In genomic region chr7:143322646-143323343, GRCh38 we compare ENCODE assay signal across 1 cellular context.
TF ChIP-seq lines count a peak whose summit lies in the region.

No MANE protein-coding gene starts in this region.

TF ChIP-seq in GM23338, 12 proteins besides CTCF, POLR2A, EP300 and RAD21 (continued from another document):
- TF ChIP-seq, protein P1, sequence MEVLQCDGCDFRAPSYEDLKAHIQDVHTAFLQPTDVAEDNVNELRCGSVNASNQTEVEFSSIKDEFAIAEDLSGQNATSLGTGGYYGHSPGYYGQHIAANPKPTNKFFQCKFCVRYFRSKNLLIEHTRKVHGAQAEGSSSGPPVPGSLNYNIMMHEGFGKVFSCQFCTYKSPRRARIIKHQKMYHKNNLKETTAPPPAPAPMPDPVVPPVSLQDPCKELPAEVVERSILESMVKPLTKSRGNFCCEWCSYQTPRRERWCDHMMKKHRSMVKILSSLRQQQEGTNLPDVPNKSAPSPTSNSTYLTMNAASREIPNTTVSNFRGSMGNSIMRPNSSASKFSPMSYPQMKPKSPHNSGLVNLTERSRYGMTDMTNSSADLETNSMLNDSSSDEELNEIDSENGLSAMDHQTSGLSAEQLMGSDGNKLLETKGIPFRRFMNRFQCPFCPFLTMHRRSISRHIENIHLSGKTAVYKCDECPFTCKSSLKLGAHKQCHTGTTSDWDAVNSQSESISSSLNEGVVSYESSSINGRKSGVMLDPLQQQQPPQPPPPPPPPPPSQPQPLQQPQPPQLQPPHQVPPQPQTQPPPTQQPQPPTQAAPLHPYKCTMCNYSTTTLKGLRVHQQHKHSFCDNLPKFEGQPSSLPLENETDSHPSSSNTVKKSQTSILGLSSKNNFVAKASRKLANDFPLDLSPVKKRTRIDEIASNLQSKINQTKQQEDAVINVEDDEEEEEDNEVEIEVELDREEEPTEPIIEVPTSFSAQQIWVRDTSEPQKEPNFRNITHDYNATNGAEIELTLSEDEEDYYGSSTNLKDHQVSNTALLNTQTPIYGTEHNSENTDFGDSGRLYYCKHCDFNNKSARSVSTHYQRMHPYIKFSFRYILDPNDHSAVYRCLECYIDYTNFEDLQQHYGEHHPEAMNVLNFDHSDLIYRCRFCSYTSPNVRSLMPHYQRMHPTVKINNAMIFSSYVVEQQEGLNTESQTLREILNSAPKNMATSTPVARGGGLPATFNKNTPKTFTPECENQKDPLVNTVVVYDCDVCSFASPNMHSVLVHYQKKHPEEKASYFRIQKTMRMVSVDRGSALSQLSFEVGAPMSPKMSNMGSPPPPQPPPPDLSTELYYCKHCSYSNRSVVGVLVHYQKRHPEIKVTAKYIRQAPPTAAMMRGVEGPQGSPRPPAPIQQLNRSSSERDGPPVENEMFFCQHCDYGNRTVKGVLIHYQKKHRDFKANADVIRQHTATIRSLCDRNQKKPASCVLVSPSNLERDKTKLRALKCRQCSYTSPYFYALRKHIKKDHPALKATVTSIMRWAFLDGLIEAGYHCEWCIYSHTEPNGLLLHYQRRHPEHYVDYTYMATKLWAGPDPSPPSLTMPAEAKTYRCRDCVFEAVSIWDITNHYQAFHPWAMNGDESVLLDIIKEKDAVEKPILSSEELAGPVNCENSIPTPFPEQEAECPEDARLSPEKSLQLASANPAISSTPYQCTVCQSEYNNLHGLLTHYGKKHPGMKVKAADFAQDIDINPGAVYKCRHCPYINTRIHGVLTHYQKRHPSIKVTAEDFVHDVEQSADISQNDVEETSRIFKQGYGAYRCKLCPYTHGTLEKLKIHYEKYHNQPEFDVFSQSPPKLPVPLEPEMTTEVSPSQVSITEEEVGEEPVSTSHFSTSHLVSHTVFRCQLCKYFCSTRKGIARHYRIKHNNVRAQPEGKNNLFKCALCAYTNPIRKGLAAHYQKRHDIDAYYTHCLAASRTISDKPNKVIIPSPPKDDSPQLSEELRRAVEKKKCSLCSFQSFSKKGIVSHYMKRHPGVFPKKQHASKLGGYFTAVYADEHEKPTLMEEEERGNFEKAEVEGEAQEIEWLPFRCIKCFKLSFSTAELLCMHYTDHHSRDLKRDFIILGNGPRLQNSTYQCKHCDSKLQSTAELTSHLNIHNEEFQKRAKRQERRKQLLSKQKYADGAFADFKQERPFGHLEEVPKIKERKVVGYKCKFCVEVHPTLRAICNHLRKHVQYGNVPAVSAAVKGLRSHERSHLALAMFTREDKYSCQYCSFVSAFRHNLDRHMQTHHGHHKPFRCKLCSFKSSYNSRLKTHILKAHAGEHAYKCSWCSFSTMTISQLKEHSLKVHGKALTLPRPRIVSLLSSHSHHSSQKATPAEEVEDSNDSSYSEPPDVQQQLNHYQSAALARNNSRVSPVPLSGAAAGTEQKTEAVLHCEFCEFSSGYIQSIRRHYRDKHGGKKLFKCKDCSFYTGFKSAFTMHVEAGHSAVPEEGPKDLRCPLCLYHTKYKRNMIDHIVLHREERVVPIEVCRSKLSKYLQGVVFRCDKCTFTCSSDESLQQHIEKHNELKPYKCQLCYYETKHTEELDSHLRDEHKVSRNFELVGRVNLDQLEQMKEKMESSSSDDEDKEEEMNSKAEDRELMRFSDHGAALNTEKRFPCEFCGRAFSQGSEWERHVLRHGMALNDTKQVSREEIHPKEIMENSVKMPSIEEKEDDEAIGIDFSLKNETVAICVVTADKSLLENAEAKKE (CRISPR knock-in tag; IDR thresholded peaks at IDR 0.05): no peak
- TF ChIP-seq EZH2phosphoT487 (IDR thresholded peaks at IDR 0.05; ENCODE audit: unreplicated experiment): no peak
- TF ChIP-seq ZNF331 (CRISPR knock-in tag; IDR thresholded peaks at IDR 0.05; ENCODE audit: low read depth): no peak
- TF ChIP-seq EZH2 (IDR thresholded peaks at IDR 0.05; ENCODE audit: low read depth, unreplicated experiment): no peak
- no peak for TF ChIP-seq CREB1 (CRISPR knock-in tag; IDR thresholded peaks at IDR 0.05; ENCODE audit: low read depth)
- TF ChIP-seq JUNB (IDR thresholded peaks at IDR 0.05; ENCODE audit: unreplicated experiment): no peak
- no peak for TF ChIP-seq POLR2AphosphoS5 (IDR thresholded peaks at IDR 0.05; ENCODE audit: low read depth)
- no peak for TF ChIP-seq ETS1 (IDR thresholded peaks at IDR 0.05)
- no peak for TF ChIP-seq ZNF114 (CRISPR knock-in tag; IDR thresholded peaks at IDR 0.05)
- TF ChIP-seq STAT1 (IDR thresholded peaks at IDR 0.05; ENCODE audit: unreplicated experiment): no peak
- TF ChIP-seq, protein P2, sequence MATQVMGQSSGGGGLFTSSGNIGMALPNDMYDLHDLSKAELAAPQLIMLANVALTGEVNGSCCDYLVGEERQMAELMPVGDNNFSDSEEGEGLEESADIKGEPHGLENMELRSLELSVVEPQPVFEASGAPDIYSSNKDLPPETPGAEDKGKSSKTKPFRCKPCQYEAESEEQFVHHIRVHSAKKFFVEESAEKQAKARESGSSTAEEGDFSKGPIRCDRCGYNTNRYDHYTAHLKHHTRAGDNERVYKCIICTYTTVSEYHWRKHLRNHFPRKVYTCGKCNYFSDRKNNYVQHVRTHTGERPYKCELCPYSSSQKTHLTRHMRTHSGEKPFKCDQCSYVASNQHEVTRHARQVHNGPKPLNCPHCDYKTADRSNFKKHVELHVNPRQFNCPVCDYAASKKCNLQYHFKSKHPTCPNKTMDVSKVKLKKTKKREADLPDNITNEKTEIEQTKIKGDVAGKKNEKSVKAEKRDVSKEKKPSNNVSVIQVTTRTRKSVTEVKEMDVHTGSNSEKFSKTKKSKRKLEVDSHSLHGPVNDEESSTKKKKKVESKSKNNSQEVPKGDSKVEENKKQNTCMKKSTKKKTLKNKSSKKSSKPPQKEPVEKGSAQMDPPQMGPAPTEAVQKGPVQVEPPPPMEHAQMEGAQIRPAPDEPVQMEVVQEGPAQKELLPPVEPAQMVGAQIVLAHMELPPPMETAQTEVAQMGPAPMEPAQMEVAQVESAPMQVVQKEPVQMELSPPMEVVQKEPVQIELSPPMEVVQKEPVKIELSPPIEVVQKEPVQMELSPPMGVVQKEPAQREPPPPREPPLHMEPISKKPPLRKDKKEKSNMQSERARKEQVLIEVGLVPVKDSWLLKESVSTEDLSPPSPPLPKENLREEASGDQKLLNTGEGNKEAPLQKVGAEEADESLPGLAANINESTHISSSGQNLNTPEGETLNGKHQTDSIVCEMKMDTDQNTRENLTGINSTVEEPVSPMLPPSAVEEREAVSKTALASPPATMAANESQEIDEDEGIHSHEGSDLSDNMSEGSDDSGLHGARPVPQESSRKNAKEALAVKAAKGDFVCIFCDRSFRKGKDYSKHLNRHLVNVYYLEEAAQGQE (IDR thresholded peaks at IDR 0.05; ENCODE audit: unreplicated experiment): no peak
